Comparison of ENCODE assay signal across 1 cellular context in the genomic region with DNA sequence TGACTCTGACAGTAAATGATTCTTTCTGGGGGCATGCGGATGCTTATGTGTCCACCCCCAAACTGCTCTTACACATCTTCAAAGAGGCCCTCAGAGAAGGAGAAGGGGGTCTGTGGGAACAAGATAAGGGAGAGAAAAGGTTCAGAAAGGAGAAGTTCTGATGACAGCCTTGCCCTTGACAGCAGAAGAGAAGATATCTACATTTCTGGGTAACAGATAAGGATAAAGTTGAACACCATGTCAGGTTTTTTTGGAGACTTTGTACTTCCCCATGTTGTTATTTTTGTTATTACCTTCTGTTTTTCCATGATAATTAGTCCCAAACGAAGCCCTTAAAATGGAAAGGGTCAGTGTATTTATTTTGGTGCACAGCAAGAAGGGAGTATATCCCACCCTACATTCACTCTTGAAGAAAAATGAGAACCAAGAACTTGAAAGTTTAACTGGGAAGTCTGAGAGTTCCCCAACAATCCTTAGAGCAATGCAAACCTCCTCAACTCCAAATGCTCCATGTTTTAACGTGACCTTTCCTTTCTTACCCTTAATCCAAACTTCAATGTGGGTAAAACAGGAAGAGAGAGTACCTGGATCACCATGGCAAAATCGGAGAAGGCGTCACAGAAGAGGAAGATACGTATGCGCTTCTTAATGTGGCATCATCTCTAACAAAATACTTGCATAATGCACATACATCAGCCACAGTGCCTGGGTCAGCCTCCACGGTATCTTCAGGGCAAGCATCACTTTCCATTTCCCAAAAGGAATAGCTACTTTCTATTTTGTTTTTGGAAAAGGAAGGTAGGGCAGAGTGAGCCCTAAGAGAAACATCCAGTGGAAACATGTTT.
A peak's percentile ranks its signal among the peaks of the same experiment; 100 is the strongest.
TF ChIP-seq lines count a peak whose summit lies in the region.

No MANE protein-coding gene starts in this region.

TF ChIP-seq in K562, 482 proteins besides CTCF, POLR2A, EP300 and RAD21 (continued from another document and continues in another):
- TF ChIP-seq, protein P1, sequence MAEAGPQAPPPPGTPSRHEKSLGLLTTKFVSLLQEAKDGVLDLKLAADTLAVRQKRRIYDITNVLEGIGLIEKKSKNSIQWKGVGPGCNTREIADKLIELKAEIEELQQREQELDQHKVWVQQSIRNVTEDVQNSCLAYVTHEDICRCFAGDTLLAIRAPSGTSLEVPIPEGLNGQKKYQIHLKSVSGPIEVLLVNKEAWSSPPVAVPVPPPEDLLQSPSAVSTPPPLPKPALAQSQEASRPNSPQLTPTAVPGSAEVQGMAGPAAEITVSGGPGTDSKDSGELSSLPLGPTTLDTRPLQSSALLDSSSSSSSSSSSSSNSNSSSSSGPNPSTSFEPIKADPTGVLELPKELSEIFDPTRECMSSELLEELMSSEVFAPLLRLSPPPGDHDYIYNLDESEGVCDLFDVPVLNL (CRISPR knock-in tag; IDR thresholded peaks at IDR 0.05; ENCODE audit: low read depth): no peak
- TF ChIP-seq RAD51 (IDR thresholded peaks at IDR 0.05; ENCODE audit: borderline replicate concordance, low read depth) (no peak), JUN (IDR thresholded peaks at IDR 0.05; ENCODE audit: borderline replicate concordance, low read depth, low read length) (no peak), JUN (CRISPR knock-in tag; IDR thresholded peaks at IDR 0.05; ENCODE audit: borderline replicate concordance) (no peak), SOX6 (IDR thresholded peaks at IDR 0.05) (peak; percentile 94), GTF2F1 (IDR thresholded peaks at IDR 0.05; ENCODE audit: low read depth, low read length) (no peak), SMARCA4 (IDR thresholded peaks at IDR 0.05) (peak; percentile 99), ATF7 (IDR thresholded peaks at IDR 0.05) (peak; percentile 57; the same call in 1 of the 2 replicates), NEUROD1 (IDR thresholded peaks at IDR 0.05; ENCODE audit: borderline replicate concordance, low read depth, low read length, partially characterized antibody) (peak; percentile 71), NCOA2 (IDR thresholded peaks at IDR 0.05; ENCODE audit: partially characterized antibody in 2 of 2) (peak; percentile 48 to 64), DDX20 (tag; IDR thresholded peaks at IDR 0.05; ENCODE audit: low read depth) (no peak; the same call in 1 of the 2 replicates), IRF2 (CRISPR knock-in tag; IDR thresholded peaks at IDR 0.05) (no peak), PHF8 (IDR thresholded peaks at IDR 0.05; ENCODE audit: borderline replicate concordance, low read length) (no peak), KDM1A (IDR thresholded peaks at IDR 0.05) (peak; percentile 70 to 81; a peak in 3 of 4 replicates), MBD2 (IDR thresholded peaks at IDR 0.05; ENCODE audit: borderline replicate concordance, low read depth) (peak; percentile 63), NFE2L1 (tag; IDR thresholded peaks at IDR 0.05; ENCODE audit: borderline replicate concordance, low read depth) (no peak), ZNF766 (CRISPR knock-in tag; conservative IDR thresholded peaks at IDR 0.05) (peak; percentile 89), RBM39 (optimal IDR thresholded peaks at IDR 0.05; ENCODE audit: low read depth, low read length) (no peak), CBX5 (IDR thresholded peaks at IDR 0.05; ENCODE audit: borderline replicate concordance, low read depth) (peak; percentile 47; the same call in 1 of the 2 replicates), HMG20B (CRISPR knock-in tag; IDR thresholded peaks at IDR 0.05) (no peak), NRF1 (conservative IDR thresholded peaks at IDR 0.05 in 1 of 2, IDR thresholded peaks at IDR 0.05 in 1 of 2) (no peak), SETDB1 (IDR thresholded peaks at IDR 0.05; ENCODE audit: low read length) (no peak), RFX1 (IDR thresholded peaks at IDR 0.05) (no peak), ZNF134 (CRISPR knock-in tag; conservative IDR thresholded peaks at IDR 0.05) (0 out of 2 replicates have a peak, but pooled peaks have one; percentile 54), MAZ (CRISPR knock-in tag; conservative IDR thresholded peaks at IDR 0.05 in 1 of 2, IDR thresholded peaks at IDR 0.05 in 1 of 2) (peak; percentile 55 to 62), OTX1 (CRISPR knock-in tag; IDR thresholded peaks at IDR 0.05) (no peak), CBFA2T3 (IDR thresholded peaks at IDR 0.05) (peak; percentile 98), ILF3 (IDR thresholded peaks at IDR 0.05; ENCODE audit: borderline replicate concordance) (no peak), HOXB6 (CRISPR knock-in tag; IDR thresholded peaks at IDR 0.05; ENCODE audit: borderline replicate concordance) (no peak), ZFPM2 (CRISPR knock-in tag; IDR thresholded peaks at IDR 0.05) (no peak), PRPF4 (IDR thresholded peaks at IDR 0.05; ENCODE audit: insufficient read depth, low read depth, low read length, poor library complexity, severe bottlenecking) (no peak)
- TF ChIP-seq, protein P2, sequence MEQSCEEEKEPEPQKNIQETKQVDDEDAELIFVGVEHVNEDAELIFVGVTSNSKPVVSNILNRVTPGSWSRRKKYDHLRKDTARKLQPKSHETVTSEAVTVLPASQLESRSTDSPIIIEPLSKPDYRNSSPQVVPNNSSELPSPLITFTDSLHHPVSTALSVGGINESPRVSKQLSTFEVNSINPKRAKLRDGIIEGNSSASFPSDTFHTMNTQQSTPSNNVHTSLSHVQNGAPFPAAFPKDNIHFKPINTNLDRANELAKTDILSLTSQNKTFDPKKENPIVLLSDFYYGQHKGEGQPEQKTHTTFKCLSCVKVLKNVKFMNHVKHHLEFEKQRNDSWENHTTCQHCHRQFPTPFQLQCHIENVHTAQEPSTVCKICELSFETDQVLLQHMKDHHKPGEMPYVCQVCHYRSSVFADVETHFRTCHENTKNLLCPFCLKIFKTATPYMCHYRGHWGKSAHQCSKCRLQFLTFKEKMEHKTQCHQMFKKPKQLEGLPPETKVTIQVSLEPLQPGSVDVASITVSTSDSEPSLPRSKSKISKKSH (CRISPR knock-in tag; IDR thresholded peaks at IDR 0.05): no peak
- TF ChIP-seq, protein P3, sequence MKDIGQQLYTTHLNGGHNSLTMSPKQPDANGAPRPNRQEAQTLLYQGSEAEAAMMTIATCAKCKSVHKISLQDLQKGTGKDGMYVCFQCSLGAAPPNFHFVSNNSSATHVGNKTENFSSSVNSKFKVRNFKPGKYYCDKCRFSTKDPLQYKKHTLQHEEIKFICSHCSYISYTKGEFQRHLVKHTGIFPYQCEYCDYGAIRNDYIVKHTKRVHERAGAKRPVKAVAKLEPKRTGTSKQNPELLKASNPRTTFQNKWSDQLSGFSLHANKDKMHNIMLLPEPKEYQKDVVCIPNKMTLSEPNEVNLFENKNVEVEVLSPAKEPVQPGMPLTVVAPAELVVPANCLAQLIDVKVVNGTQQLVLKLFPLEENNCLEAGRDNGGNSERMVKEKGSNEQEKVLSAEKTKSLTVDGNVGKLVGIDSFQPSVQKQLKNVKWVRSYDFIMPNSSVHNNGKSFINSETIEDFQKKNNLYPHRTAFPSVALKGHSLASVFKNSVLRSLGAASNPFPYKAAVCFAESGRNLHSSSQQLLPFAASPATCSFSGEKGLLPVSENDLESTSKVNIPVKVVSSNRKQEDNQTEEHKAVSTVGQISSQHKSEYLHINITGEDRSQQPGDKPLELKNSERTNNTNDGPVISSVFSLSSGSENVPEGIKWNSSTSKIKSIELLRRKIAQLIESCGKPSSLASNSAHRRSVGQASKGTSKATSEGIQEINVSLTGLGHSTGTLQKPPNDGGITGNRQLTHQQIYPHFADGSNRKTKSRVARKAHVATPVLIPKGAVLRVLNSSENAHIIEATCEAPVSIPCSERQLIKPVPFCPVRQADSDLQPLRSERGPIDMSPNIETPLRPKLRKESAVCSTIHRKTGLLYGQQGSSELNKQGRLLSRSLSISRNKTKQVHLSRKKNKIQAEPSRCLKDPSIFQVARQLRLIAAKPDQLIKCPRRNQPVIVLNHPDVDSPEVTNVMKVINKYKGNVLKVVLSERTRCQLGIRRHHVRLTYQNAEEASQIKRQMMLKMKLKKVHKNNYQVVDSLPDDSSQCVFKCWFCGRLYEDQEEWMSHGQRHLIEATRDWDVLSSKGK (CRISPR knock-in tag; IDR thresholded peaks at IDR 0.05): no peak
- TF ChIP-seq, protein P4, sequence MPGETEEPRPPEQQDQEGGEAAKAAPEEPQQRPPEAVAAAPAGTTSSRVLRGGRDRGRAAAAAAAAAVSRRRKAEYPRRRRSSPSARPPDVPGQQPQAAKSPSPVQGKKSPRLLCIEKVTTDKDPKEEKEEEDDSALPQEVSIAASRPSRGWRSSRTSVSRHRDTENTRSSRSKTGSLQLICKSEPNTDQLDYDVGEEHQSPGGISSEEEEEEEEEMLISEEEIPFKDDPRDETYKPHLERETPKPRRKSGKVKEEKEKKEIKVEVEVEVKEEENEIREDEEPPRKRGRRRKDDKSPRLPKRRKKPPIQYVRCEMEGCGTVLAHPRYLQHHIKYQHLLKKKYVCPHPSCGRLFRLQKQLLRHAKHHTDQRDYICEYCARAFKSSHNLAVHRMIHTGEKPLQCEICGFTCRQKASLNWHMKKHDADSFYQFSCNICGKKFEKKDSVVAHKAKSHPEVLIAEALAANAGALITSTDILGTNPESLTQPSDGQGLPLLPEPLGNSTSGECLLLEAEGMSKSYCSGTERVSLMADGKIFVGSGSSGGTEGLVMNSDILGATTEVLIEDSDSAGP (CRISPR knock-in tag; IDR thresholded peaks at IDR 0.05): no peak
- TF ChIP-seq, protein P5, sequence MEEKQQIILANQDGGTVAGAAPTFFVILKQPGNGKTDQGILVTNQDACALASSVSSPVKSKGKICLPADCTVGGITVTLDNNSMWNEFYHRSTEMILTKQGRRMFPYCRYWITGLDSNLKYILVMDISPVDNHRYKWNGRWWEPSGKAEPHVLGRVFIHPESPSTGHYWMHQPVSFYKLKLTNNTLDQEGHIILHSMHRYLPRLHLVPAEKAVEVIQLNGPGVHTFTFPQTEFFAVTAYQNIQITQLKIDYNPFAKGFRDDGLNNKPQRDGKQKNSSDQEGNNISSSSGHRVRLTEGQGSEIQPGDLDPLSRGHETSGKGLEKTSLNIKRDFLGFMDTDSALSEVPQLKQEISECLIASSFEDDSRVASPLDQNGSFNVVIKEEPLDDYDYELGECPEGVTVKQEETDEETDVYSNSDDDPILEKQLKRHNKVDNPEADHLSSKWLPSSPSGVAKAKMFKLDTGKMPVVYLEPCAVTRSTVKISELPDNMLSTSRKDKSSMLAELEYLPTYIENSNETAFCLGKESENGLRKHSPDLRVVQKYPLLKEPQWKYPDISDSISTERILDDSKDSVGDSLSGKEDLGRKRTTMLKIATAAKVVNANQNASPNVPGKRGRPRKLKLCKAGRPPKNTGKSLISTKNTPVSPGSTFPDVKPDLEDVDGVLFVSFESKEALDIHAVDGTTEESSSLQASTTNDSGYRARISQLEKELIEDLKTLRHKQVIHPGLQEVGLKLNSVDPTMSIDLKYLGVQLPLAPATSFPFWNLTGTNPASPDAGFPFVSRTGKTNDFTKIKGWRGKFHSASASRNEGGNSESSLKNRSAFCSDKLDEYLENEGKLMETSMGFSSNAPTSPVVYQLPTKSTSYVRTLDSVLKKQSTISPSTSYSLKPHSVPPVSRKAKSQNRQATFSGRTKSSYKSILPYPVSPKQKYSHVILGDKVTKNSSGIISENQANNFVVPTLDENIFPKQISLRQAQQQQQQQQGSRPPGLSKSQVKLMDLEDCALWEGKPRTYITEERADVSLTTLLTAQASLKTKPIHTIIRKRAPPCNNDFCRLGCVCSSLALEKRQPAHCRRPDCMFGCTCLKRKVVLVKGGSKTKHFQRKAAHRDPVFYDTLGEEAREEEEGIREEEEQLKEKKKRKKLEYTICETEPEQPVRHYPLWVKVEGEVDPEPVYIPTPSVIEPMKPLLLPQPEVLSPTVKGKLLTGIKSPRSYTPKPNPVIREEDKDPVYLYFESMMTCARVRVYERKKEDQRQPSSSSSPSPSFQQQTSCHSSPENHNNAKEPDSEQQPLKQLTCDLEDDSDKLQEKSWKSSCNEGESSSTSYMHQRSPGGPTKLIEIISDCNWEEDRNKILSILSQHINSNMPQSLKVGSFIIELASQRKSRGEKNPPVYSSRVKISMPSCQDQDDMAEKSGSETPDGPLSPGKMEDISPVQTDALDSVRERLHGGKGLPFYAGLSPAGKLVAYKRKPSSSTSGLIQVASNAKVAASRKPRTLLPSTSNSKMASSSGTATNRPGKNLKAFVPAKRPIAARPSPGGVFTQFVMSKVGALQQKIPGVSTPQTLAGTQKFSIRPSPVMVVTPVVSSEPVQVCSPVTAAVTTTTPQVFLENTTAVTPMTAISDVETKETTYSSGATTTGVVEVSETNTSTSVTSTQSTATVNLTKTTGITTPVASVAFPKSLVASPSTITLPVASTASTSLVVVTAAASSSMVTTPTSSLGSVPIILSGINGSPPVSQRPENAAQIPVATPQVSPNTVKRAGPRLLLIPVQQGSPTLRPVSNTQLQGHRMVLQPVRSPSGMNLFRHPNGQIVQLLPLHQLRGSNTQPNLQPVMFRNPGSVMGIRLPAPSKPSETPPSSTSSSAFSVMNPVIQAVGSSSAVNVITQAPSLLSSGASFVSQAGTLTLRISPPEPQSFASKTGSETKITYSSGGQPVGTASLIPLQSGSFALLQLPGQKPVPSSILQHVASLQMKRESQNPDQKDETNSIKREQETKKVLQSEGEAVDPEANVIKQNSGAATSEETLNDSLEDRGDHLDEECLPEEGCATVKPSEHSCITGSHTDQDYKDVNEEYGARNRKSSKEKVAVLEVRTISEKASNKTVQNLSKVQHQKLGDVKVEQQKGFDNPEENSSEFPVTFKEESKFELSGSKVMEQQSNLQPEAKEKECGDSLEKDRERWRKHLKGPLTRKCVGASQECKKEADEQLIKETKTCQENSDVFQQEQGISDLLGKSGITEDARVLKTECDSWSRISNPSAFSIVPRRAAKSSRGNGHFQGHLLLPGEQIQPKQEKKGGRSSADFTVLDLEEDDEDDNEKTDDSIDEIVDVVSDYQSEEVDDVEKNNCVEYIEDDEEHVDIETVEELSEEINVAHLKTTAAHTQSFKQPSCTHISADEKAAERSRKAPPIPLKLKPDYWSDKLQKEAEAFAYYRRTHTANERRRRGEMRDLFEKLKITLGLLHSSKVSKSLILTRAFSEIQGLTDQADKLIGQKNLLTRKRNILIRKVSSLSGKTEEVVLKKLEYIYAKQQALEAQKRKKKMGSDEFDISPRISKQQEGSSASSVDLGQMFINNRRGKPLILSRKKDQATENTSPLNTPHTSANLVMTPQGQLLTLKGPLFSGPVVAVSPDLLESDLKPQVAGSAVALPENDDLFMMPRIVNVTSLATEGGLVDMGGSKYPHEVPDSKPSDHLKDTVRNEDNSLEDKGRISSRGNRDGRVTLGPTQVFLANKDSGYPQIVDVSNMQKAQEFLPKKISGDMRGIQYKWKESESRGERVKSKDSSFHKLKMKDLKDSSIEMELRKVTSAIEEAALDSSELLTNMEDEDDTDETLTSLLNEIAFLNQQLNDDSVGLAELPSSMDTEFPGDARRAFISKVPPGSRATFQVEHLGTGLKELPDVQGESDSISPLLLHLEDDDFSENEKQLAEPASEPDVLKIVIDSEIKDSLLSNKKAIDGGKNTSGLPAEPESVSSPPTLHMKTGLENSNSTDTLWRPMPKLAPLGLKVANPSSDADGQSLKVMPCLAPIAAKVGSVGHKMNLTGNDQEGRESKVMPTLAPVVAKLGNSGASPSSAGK (IDR thresholded peaks at IDR 0.05): no peak
- TF ChIP-seq, protein P6, sequence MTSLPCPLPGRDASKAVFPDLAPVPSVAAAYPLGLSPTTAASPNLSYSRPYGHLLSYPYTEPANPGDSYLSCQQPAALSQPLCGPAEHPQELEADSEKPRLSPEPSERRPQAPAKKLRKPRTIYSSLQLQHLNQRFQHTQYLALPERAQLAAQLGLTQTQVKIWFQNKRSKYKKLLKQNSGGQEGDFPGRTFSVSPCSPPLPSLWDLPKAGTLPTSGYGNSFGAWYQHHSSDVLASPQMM (CRISPR knock-in tag; IDR thresholded peaks at IDR 0.05): no peak
